Comparison of ENCODE assay signal across 8 cellular contexts in the genomic region with DNA sequence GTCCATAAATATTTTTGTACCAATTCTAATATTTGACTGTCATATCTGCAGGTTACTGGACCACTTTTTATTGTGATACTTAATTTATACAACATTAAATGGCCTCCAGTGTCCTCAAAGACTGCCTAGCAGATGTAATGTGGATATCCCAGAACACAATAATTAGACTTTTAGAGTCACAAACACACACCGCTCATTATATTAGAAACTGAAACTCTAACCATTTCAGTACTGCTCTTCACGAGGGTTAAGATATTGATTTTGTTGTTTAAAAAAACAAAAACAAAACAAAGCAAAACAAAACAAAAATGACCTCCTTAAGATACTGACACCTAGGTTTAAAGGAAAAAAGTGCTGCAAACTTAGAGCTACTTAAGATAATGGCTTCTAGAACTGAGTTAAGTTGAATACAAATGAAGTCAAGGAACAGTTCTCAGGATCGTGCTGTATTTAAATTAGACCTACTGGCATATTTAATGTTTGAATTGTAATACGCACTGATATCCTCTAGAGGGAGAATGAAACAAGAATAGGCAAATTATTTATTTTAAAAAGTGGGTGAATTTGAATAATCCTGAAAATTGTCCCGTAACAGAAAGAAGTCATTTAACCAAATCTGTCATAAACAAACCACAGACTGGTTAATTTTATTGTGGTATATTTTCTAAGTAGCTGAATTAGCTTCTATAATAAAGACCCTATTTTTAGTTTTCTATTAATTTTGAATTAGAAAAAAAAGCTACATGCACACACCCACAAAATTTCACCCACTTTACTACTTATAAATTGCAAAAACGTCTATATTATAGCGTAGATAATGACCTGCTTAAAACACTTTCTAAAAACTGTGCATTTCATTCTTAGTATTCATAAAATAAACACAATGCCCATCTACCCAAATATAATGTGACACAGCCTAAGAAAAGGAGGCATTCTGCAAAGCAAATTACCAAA.
A peak's percentile ranks its signal among the peaks of the same experiment; 100 is the strongest.
DNase-seq lines count a peak whose midpoint lies in the region; ATAC-seq, FAIRE-seq and TF ChIP-seq lines count a peak whose summit lies in the region.

No MANE protein-coding gene starts in this region.

- in situ Hi-C loops in K562 (cut with MboI): no loop called here

- DNase-seq in NCI-H510A treated with DMSO at 0.1 percent for 48 hours (lab: John Stamatoyannopoulos, UW): peak; percentile 39
- DNase-seq in NCI-H510A (lab: John Stamatoyannopoulos, UW): no peak
- DNase-seq in HCEC 1CT: peak; percentile 53
- peak; percentile 60 for DNase-seq in NCI-H446 treated with DMSO at 0.1 percent for 48 hours (lab: John Stamatoyannopoulos, UW)
- DNase-seq in K562 (ENCODE audit: extremely low read depth in 1 of 4, low spot score in 3 of 4): peak in 2 of 4 experiments; percentile 11 to 29
- DNase-seq in inferior parietal cortex (ENCODE audit: extremely low spot score): peak; percentile 57
- DNase-seq in OCI-M2 (lab: John Stamatoyannopoulos, UW; ENCODE audit: unreplicated experiment): no peak

- no peaks in the 10 kb centered on the region for H3K4me1 ChIP-seq in K562 (replicated peaks in 1 of 2; ENCODE audit: control insufficient read depth in 2 of 2, insufficient read depth in 2 of 2, low read length in 2 of 2)

- 11% methylated on average over 7 of the region's 7 CpGs for WGBS in K562 (ENCODE audit: insufficient coverage, low coverage, missing lambda C conversion rate)

- H3K79me2 ChIP-seq in K562 (ENCODE audit: control insufficient read depth, insufficient read depth, low read length): peaks cover 23% of the 10 kb centered on the region

- TF ChIP-seq EP300 in K562 (IDR thresholded peaks at IDR 0.05; ENCODE audit: low read length): no peak

- POLR2A ChIA-PET in K562 (lab: Yijun Ruan, JAX): no interaction called here

- H3K4me3 ChIP-seq in K562: no peak overlapping the region

- no peaks in the 10 kb centered on the region for H3K9me3 ChIP-seq in K562 (replicated peaks; ENCODE audit: control insufficient read depth, insufficient read depth, low read depth, low read length)

- no TSS peak for BruUV-seq in K562 (replicated peaks; lab: Mats Ljungman, UMichigan)

- no peak overlapping the region for H3K9ac ChIP-seq in K562 (ENCODE audit: insufficient read depth in 1 of 2, low read depth in 2 of 2, low read length in 2 of 2)

- CTCF ChIA-PET in K562 (lab: Yijun Ruan, JAX; ENCODE audit: low intra/inter-chr PET ratio): no interaction called here

- FAIRE-seq in K562 (lab: Jason Lieb, UNC): peak; percentile 66

- H3K4me2 ChIP-seq in K562 (ENCODE audit: insufficient read depth, low read length): no peak overlapping the region

- H3K27ac ChIP-seq in K562 (ENCODE audit: extremely low read depth, low read depth, low read length) (no peak overlapping the region), temporal lobe (ENCODE audit: low read depth, low read length) (peak overlapping the region; percentile 1)

- peak; percentile 2 to 58 (median 30); a peak in 3 of 6 replicates for TF ChIP-seq CTCF in K562 (IDR thresholded peaks at IDR 0.05 in 2 of 3, conservative IDR thresholded peaks at IDR 0.05 in 1 of 3; ENCODE audit: insufficient read depth in 2 of 3, low read depth in 1 of 3, low read length in 3 of 3)

- peak; percentile 22 to 42; a peak in 2 of 4 replicates for TF ChIP-seq RAD21 in K562 (CRISPR knock-in tag; conservative IDR thresholded peaks at IDR 0.05 in 1 of 2, IDR thresholded peaks at IDR 0.05 in 1 of 2)

- intact Hi-C loops in K562 (cut with micrococcal nuclease): loop anchor here (5.0 kb wide), 2 partner anchors 54 to 196 kb away; no protein-coding TSS in a partner anchor

- no peak overlapping the region for H2AFZ ChIP-seq in K562 (ENCODE audit: low read depth, low read length)

- H3K9me1 ChIP-seq in K562 (ENCODE audit: control insufficient read depth, insufficient read depth, low read length): no peaks in the 10 kb centered on the region

- H3K36me3 ChIP-seq in K562 (ENCODE audit: control insufficient read depth, insufficient read depth, low read length): peaks cover 3% of the 10 kb centered on the region; the same call in 2 of the 3 replicates

- no peaks in the 10 kb centered on the region for H3K27me3 ChIP-seq in K562 (ENCODE audit: control insufficient read depth in 2 of 2, insufficient read depth in 2 of 2, low read length in 2 of 2)

- no peak for TF ChIP-seq POLR2A in K562 (conservative IDR thresholded peaks at IDR 0.05)

- ATAC-seq in K562: peak; percentile 67; the same call in 2 of the 3 replicates

- no peaks in the 10 kb centered on the region for H4K20me1 ChIP-seq in K562 (replicated peaks; ENCODE audit: control insufficient read depth, insufficient read depth, low read length)

TF ChIP-seq in K562, 482 proteins besides CTCF, POLR2A, EP300 and RAD21:
- TF ChIP-seq, protein P1, sequence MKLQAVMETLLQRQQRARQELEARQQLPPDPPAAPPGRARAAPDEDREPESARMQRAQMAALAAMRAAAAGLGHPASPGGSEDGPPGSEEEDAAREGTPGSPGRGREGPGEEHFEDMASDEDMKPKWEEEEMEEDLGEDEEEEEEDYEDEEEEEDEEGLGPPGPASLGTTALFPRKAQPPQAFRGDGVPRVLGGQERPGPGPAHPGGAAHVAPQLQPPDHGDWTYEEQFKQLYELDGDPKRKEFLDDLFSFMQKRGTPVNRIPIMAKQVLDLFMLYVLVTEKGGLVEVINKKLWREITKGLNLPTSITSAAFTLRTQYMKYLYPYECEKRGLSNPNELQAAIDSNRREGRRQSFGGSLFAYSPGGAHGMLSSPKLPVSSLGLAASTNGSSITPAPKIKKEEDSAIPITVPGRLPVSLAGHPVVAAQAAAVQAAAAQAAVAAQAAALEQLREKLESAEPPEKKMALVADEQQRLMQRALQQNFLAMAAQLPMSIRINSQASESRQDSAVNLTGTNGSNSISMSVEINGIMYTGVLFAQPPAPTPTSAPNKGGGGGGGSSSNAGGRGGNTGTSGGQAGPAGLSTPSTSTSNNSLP (IDR thresholded peaks at IDR 0.05; ENCODE audit: borderline replicate concordance, low read depth, low read length): peak; percentile 89; the same call in 1 of the 2 replicates
- no peak for TF ChIP-seq L3MBTL2 (IDR thresholded peaks at IDR 0.05)

Comparison
In these comparisons a context has a peak if more than half of its experiments do, and no peak if none do; other contexts are left out.
1. DNase-seq: peak in NCI-H510A treated with DMSO at 0.1 percent for 48 hours (single experiment), HCEC 1CT (single experiment), NCI-H446 treated with DMSO at 0.1 percent for 48 hours (single experiment) and inferior parietal cortex (single experiment); none in NCI-H510A (single experiment) and OCI-M2 (single experiment).